2 cellular contexts compared by ENCODE assay signal in genomic region chr11:3841426-3842304, GRCh38.
TF ChIP-seq lines count a peak whose summit lies in the region.

No MANE protein-coding gene starts in this region.

TF ChIP-seq in A549, 52 proteins besides CTCF, POLR2A, EP300 and RAD21 (continued from another document):
- TF ChIP-seq, protein P1, sequence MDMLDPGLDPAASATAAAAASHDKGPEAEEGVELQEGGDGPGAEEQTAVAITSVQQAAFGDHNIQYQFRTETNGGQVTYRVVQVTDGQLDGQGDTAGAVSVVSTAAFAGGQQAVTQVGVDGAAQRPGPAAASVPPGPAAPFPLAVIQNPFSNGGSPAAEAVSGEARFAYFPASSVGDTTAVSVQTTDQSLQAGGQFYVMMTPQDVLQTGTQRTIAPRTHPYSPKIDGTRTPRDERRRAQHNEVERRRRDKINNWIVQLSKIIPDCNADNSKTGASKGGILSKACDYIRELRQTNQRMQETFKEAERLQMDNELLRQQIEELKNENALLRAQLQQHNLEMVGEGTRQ (IDR thresholded peaks at IDR 0.05), result peak; percentile 43; the same call in 1 of the 2 replicates
- no peak for TF ChIP-seq HOXA7 (CRISPR knock-in tag; IDR thresholded peaks at IDR 0.05)
- TF ChIP-seq HOXB5 (CRISPR knock-in tag; IDR thresholded peaks at IDR 0.05), result no peak
- no peak for TF ChIP-seq ZSCAN20 (CRISPR knock-in tag; IDR thresholded peaks at IDR 0.05)
- TF ChIP-seq HEYL (CRISPR knock-in tag; IDR thresholded peaks at IDR 0.05), result no peak
- TF ChIP-seq SMC3 (IDR thresholded peaks at IDR 0.05), result peak; percentile 74
- TF ChIP-seq KDM1A (IDR thresholded peaks at IDR 0.05; ENCODE audit: low read depth), result no peak
- TF ChIP-seq ESRRA (IDR thresholded peaks at IDR 0.05; ENCODE audit: borderline replicate concordance, low read length), result no peak
- no peak for TF ChIP-seq HDAC2 (IDR thresholded peaks at IDR 0.05)
- TF ChIP-seq NR3C1 (IDR thresholded peaks at IDR 0.05), result no peak
- TF ChIP-seq ZNF302 (CRISPR knock-in tag; IDR thresholded peaks at IDR 0.05), result no peak
- TF ChIP-seq PBX3 (IDR thresholded peaks at IDR 0.05), result no peak
- no peak for TF ChIP-seq JUNB (IDR thresholded peaks at IDR 0.05)
- 0 out of 2 replicates have a peak, but pooled peaks have one; percentile 9 for TF ChIP-seq GATA3 (IDR thresholded peaks at IDR 0.05; ENCODE audit: borderline replicate concordance)
- TF ChIP-seq NFE2L2 (conservative IDR thresholded peaks at IDR 0.05; ENCODE audit: low read length), result no peak
- no peak for TF ChIP-seq CHD4 (IDR thresholded peaks at IDR 0.05; ENCODE audit: borderline replicate concordance)
- TF ChIP-seq TP53 (CRISPR knock-in tag; IDR thresholded peaks at IDR 0.05), result peak; percentile 59; the same call in 1 of the 2 replicates
- no peak for TF ChIP-seq EHF (CRISPR knock-in tag; IDR thresholded peaks at IDR 0.05)
- peak; percentile 17 for TF ChIP-seq MAFK (IDR thresholded peaks at IDR 0.05; ENCODE audit: partially characterized antibody)
- TF ChIP-seq, protein P2, sequence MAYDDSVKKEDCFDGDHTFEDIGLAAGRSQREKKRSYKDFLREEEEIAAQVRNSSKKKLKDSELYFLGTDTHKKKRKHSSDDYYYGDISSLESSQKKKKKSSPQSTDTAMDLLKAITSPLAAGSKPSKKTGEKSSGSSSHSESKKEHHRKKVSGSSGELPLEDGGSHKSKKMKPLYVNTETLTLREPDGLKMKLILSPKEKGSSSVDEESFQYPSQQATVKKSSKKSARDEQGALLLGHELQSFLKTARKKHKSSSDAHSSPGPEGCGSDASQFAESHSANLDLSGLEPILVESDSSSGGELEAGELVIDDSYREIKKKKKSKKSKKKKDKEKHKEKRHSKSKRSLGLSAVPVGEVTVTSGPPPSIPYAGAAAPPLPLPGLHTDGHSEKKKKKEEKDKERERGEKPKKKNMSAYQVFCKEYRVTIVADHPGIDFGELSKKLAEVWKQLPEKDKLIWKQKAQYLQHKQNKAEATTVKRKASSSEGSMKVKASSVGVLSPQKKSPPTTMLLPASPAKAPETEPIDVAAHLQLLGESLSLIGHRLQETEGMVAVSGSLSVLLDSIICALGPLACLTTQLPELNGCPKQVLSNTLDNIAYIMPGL (CRISPR knock-in tag; IDR thresholded peaks at IDR 0.05; ENCODE audit: borderline replicate concordance), result peak; percentile 82; the same call in 1 of the 2 replicates
- TF ChIP-seq, protein P3, sequence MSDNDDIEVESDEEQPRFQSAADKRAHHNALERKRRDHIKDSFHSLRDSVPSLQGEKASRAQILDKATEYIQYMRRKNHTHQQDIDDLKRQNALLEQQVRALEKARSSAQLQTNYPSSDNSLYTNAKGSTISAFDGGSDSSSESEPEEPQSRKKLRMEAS (IDR thresholded peaks at IDR 0.05), result peak; percentile 98
- TF ChIP-seq RCOR1 (IDR thresholded peaks at IDR 0.05; ENCODE audit: low read depth, low read length), result no peak
- no peak for TF ChIP-seq KDM5A (IDR thresholded peaks at IDR 0.05)

TF ChIP-seq in K562, 482 proteins besides CTCF, POLR2A, EP300 and RAD21 (continued from another document and continues in another):
- TF ChIP-seq, protein P4, sequence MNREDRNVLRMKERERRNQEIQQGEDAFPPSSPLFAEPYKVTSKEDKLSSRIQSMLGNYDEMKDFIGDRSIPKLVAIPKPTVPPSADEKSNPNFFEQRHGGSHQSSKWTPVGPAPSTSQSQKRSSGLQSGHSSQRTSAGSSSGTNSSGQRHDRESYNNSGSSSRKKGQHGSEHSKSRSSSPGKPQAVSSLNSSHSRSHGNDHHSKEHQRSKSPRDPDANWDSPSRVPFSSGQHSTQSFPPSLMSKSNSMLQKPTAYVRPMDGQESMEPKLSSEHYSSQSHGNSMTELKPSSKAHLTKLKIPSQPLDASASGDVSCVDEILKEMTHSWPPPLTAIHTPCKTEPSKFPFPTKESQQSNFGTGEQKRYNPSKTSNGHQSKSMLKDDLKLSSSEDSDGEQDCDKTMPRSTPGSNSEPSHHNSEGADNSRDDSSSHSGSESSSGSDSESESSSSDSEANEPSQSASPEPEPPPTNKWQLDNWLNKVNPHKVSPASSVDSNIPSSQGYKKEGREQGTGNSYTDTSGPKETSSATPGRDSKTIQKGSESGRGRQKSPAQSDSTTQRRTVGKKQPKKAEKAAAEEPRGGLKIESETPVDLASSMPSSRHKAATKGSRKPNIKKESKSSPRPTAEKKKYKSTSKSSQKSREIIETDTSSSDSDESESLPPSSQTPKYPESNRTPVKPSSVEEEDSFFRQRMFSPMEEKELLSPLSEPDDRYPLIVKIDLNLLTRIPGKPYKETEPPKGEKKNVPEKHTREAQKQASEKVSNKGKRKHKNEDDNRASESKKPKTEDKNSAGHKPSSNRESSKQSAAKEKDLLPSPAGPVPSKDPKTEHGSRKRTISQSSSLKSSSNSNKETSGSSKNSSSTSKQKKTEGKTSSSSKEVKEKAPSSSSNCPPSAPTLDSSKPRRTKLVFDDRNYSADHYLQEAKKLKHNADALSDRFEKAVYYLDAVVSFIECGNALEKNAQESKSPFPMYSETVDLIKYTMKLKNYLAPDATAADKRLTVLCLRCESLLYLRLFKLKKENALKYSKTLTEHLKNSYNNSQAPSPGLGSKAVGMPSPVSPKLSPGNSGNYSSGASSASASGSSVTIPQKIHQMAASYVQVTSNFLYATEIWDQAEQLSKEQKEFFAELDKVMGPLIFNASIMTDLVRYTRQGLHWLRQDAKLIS (CRISPR knock-in tag; IDR thresholded peaks at IDR 0.05), result 0 out of 2 replicates have a peak, but pooled peaks have one; percentile 66
- TF ChIP-seq GABPB2 (CRISPR knock-in tag; conservative IDR thresholded peaks at IDR 0.05) (no peak), MED1 (CRISPR knock-in tag; IDR thresholded peaks at IDR 0.05; ENCODE audit: borderline replicate concordance) (no peak), NONO (IDR thresholded peaks at IDR 0.05; ENCODE audit: low read depth in 2 of 2, low read length in 1 of 2) (no peak), EP400 (IDR thresholded peaks at IDR 0.05) (peak; percentile 84), SMARCC2 (IDR thresholded peaks at IDR 0.05; ENCODE audit: low read depth) (no peak), MNT (conservative IDR thresholded peaks at IDR 0.05) (peak; percentile 88 to 90), ZFP30 (CRISPR knock-in tag; IDR thresholded peaks at IDR 0.05; ENCODE audit: borderline replicate concordance) (no peak), HDAC2 (IDR thresholded peaks at IDR 0.05) (peak; percentile 68; the same call in 1 of the 2 replicates), NEUROD1 (IDR thresholded peaks at IDR 0.05; ENCODE audit: borderline replicate concordance, low read depth, low read length, partially characterized antibody) (no peak), CEBPG (CRISPR knock-in tag; IDR thresholded peaks at IDR 0.05) (no peak), CEBPG (tag; conservative IDR thresholded peaks at IDR 0.05 in 1 of 2, IDR thresholded peaks at IDR 0.05 in 1 of 2) (no peak), ARID1B (IDR thresholded peaks at IDR 0.05) (peak; percentile 64), ZNF197 (CRISPR knock-in tag; IDR thresholded peaks at IDR 0.05; ENCODE audit: low read depth) (no peak), ZNF217 (CRISPR knock-in tag; IDR thresholded peaks at IDR 0.05) (no peak), CBX2 (IDR thresholded peaks at IDR 0.05; ENCODE audit: insufficient read depth, low read length, poor library complexity, severe bottlenecking) (no peak), SIRT6 (IDR thresholded peaks at IDR 0.05; ENCODE audit: low read depth, low read length) (no peak), ZFX (CRISPR knock-in tag; IDR thresholded peaks at IDR 0.05) (peak; percentile 87), ZNF174 (CRISPR knock-in tag; IDR thresholded peaks at IDR 0.05) (no peak), ZSCAN32 (CRISPR knock-in tag; IDR thresholded peaks at IDR 0.05) (no peak), CREM (IDR thresholded peaks at IDR 0.05; ENCODE audit: low read depth) (peak; percentile 79), ESRRA (IDR thresholded peaks at IDR 0.05; ENCODE audit: borderline replicate concordance, low read depth) (peak; percentile 50; the same call in 1 of the 2 replicates), ZNF586 (CRISPR knock-in tag; conservative IDR thresholded peaks at IDR 0.05) (no peak), PTBP1 (IDR thresholded peaks at IDR 0.05; ENCODE audit: low read depth, low read length) (no peak), ZNF584 (CRISPR knock-in tag; IDR thresholded peaks at IDR 0.05; ENCODE audit: low read depth) (peak; percentile 78; the same call in 1 of the 2 replicates), GABPB1 (CRISPR knock-in tag; IDR thresholded peaks at IDR 0.05) (peak; percentile 53; the same call in 1 of the 2 replicates), TAF9B (IDR thresholded peaks at IDR 0.05; ENCODE audit: partially characterized antibody) (no peak)
- TF ChIP-seq, protein P5, sequence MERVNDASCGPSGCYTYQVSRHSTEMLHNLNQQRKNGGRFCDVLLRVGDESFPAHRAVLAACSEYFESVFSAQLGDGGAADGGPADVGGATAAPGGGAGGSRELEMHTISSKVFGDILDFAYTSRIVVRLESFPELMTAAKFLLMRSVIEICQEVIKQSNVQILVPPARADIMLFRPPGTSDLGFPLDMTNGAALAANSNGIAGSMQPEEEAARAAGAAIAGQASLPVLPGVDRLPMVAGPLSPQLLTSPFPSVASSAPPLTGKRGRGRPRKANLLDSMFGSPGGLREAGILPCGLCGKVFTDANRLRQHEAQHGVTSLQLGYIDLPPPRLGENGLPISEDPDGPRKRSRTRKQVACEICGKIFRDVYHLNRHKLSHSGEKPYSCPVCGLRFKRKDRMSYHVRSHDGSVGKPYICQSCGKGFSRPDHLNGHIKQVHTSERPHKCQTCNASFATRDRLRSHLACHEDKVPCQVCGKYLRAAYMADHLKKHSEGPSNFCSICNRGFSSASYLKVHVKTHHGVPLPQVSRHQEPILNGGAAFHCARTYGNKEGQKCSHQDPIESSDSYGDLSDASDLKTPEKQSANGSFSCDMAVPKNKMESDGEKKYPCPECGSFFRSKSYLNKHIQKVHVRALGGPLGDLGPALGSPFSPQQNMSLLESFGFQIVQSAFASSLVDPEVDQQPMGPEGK (CRISPR knock-in tag; IDR thresholded peaks at IDR 0.05; ENCODE audit: borderline replicate concordance), result no peak
- TF ChIP-seq, protein P6, sequence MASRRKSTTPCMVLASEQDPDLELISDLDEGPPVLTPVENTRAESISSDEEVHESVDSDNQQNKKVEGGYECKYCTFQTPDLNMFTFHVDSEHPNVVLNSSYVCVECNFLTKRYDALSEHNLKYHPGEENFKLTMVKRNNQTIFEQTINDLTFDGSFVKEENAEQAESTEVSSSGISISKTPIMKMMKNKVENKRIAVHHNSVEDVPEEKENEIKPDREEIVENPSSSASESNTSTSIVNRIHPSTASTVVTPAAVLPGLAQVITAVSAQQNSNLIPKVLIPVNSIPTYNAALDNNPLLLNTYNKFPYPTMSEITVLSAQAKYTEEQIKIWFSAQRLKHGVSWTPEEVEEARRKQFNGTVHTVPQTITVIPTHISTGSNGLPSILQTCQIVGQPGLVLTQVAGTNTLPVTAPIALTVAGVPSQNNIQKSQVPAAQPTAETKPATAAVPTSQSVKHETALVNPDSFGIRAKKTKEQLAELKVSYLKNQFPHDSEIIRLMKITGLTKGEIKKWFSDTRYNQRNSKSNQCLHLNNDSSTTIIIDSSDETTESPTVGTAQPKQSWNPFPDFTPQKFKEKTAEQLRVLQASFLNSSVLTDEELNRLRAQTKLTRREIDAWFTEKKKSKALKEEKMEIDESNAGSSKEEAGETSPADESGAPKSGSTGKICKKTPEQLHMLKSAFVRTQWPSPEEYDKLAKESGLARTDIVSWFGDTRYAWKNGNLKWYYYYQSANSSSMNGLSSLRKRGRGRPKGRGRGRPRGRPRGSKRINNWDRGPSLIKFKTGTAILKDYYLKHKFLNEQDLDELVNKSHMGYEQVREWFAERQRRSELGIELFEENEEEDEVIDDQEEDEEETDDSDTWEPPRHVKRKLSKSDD (conservative IDR thresholded peaks at IDR 0.05; ENCODE audit: low read length), result no peak
- TF ChIP-seq, protein P7, sequence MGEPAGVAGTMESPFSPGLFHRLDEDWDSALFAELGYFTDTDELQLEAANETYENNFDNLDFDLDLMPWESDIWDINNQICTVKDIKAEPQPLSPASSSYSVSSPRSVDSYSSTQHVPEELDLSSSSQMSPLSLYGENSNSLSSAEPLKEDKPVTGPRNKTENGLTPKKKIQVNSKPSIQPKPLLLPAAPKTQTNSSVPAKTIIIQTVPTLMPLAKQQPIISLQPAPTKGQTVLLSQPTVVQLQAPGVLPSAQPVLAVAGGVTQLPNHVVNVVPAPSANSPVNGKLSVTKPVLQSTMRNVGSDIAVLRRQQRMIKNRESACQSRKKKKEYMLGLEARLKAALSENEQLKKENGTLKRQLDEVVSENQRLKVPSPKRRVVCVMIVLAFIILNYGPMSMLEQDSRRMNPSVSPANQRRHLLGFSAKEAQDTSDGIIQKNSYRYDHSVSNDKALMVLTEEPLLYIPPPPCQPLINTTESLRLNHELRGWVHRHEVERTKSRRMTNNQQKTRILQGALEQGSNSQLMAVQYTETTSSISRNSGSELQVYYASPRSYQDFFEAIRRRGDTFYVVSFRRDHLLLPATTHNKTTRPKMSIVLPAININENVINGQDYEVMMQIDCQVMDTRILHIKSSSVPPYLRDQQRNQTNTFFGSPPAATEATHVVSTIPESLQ (CRISPR knock-in tag; IDR thresholded peaks at IDR 0.05), result peak; percentile 81; the same call in 1 of the 2 replicates
- TF ChIP-seq, protein P8, sequence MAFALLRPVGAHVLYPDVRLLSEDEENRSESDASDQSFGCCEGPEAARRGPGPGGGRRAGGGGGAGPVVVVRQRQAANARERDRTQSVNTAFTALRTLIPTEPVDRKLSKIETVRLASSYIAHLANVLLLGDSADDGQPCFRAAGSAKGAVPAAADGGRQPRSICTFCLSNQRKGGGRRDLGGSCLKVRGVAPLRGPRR (CRISPR knock-in tag; IDR thresholded peaks at IDR 0.05), result no peak
